18 cellular contexts compared by ENCODE assay signal in the genomic region with DNA sequence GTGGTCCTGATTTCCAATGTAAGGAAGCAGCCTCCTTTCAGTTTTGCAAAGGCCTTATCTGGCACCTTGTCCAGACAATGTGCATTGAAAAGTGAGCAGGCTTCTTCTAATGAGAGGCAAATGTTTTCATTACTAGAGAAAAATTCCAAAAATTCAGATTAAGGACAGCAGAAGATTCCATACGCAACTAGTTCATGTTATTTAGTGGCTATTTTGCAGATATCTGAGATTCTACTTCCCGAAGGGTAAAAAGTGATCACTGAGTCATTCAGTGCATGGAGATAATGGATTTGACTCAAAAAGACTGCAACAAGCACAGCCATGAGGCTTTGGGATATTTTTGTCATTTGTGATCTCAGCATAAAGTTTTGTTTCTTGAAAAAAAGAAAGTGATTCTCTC. TPM values are rescaled to one million over a fixed set of nuclear protein-coding genes. Genes with fewer than 3 reads are reported as not detected.
DNase-seq lines count a peak whose midpoint lies in the region; ATAC-seq and TF ChIP-seq lines count a peak whose summit lies in the region.
"Had no signal": no experiment of that assay in that cellular context is flagged by ENCODE, and none has a peak within 500 bp of the region (broad histone marks: within the 10 kb centered on the region; RNA-seq: fewer than 3 reads in every experiment).

No MANE protein-coding gene starts in this region.

- TF ChIP-seq CTCF in body of pancreas (IDR thresholded peaks at IDR 0.05) = no peak

- intact Hi-C loops in body of pancreas (cut with DNase I) = no loop called here

- ATAC-seq in body of pancreas (no peak), HG02884 (IDR thresholded peaks at IDR 0.05; ENCODE audit: unreplicated experiment) (no peak)
- ATAC-seq: Panc1; sciatic nerve; stimulated activated memory B cell treated with anti-CD40 and anti-IgM and Interleukin-4, amounts not matched to agents 10 μg/mL and 1 μg/mL and 100 μg/mL, for 72 hours had no signal

- H3K27me3 ChIP-seq in body of pancreas = no peaks in the 10 kb centered on the region

- no peak overlapping the region for H3K4me3 ChIP-seq in body of pancreas
- H3K4me3 ChIP-seq: left ventricle myocardium inferior had no signal

- H3K9me3 ChIP-seq in body of pancreas = no peaks in the 10 kb centered on the region
- H3K9me3 ChIP-seq: left ventricle myocardium inferior had no signal

- H3K9me3 Mint-ChIP-seq in activated CD4-positive, alpha-beta T cell treated with anti-CD3 and anti-CD28 coated beads, Interleukin-2, amount 10 ng/mL, durations not matched to agents 7 days and 5 days = no peaks in the 10 kb centered on the region
- H3K9me3 Mint-ChIP-seq: nephron progenitor cell; stimulated activated memory B cell treated with anti-CD40 and anti-IgM and Interleukin-4, amounts not matched to agents 10 μg/mL and 1 μg/mL and 100 μg/mL, for 72 hours; WTC11 had no signal

- peaks cover 42% of the 10 kb centered on the region for H3K4me1 ChIP-seq in body of pancreas

- POLR2A ChIA-PET in activated CD4-positive, alpha-beta T cell treated with anti-CD3 and anti-CD28 coated beads, Interleukin-2, amount 10 ng/mL, durations not matched to agents 7 days and 5 days (lab: Charles Lee) = no interaction called here

- no peak for TF ChIP-seq POLR2A in body of pancreas (IDR thresholded peaks at IDR 0.05)

- peak; percentile 64 for DNase-seq in GM03348 (ENCODE audit: low spot score)
- no peak for DNase-seq in body of pancreas
- peak; percentile 64 for DNase-seq in iris pigment epithelial cell (ENCODE audit: low read depth)
- DNase-seq in superior temporal gyrus (ENCODE audit: extremely low spot score) = peak; percentile 66
- DNase-seq in OCI-M2 (lab: John Stamatoyannopoulos, UW; ENCODE audit: unreplicated experiment) = no peak
- no peak for DNase-seq in activated CD4-positive, alpha-beta T cell treated with anti-CD3 and anti-CD28 coated beads, Interleukin-2, amount 10 ng/mL, durations not matched to agents 7 days and 5 days
- no peak for DNase-seq in NCI-H1930 (lab: John Stamatoyannopoulos, UW)
- DNase-seq: activated naive CD4-positive, alpha-beta T cell; cerebellar nuclear complex; left ventricle myocardium inferior; NCI-H1694 treated with DMSO at 0.1 percent for 48 hours; nephron progenitor cell had no signal

- no peaks in the 10 kb centered on the region for H3K36me3 ChIP-seq in body of pancreas (replicated peaks in 1 of 2; ENCODE audit: insufficient read depth in 1 of 2, low read depth in 2 of 2)
- H3K36me3 ChIP-seq: left ventricle myocardium inferior had no signal

- H3K36me3 Mint-ChIP-seq in activated CD4-positive, alpha-beta T cell treated with anti-CD3 and anti-CD28 coated beads, Interleukin-2, amount 10 ng/mL, durations not matched to agents 7 days and 5 days (ENCODE audit: low read depth) = no peaks in the 10 kb centered on the region
- H3K36me3 Mint-ChIP-seq: stimulated activated memory B cell treated with anti-CD40 and anti-IgM and Interleukin-4, amounts not matched to agents 10 μg/mL and 1 μg/mL and 100 μg/mL, for 72 hours; WTC11 had no signal

- no peaks in the 10 kb centered on the region for H3K4me1 Mint-ChIP-seq in activated CD4-positive, alpha-beta T cell treated with anti-CD3 and anti-CD28 coated beads, Interleukin-2, amount 10 ng/mL, durations not matched to agents 7 days and 5 days
- H3K4me1 Mint-ChIP-seq: stimulated activated memory B cell treated with anti-CD40 and anti-IgM and Interleukin-4, amounts not matched to agents 10 μg/mL and 1 μg/mL and 100 μg/mL, for 72 hours had no signal

- CTCF ChIA-PET in activated CD4-positive, alpha-beta T cell treated with anti-CD3 and anti-CD28 coated beads, Interleukin-2, amount 10 ng/mL, durations not matched to agents 7 days and 5 days (lab: Charles Lee) = interaction anchor here (1.2 kb wide), 1 partner anchor 10 kb away, joined by 3 read pairs; no protein-coding TSS in a partner anchor

- H3K27me3 Mint-ChIP-seq in activated CD4-positive, alpha-beta T cell treated with anti-CD3 and anti-CD28 coated beads, Interleukin-2, amount 10 ng/mL, durations not matched to agents 7 days and 5 days = peaks cover 2% of the 10 kb centered on the region

- H3K27ac ChIP-seq in body of pancreas = peak overlapping the region in 3 of 4 donors; percentile 11 to 81 (median 79)
- H3K27ac ChIP-seq: C4-2B, left ventricle myocardium inferior had no signal

- 76 to 86% methylated on average over 2 of the region's 2 CpGs for whole genome bisulfite sequencing in body of pancreas, 2 donors

- H3K27ac Mint-ChIP-seq in activated CD4-positive, alpha-beta T cell treated with anti-CD3 and anti-CD28 coated beads, Interleukin-2, amount 10 ng/mL, durations not matched to agents 7 days and 5 days = no peak overlapping the region
- H3K27ac Mint-ChIP-seq: stimulated activated memory B cell treated with anti-CD40 and anti-IgM and Interleukin-4, amounts not matched to agents 10 μg/mL and 1 μg/mL and 100 μg/mL, for 72 hours; WTC11 had no signal

- H3K4me3 Mint-ChIP-seq in activated CD4-positive, alpha-beta T cell treated with anti-CD3 and anti-CD28 coated beads, Interleukin-2, amount 10 ng/mL, durations not matched to agents 7 days and 5 days = no peak overlapping the region
- H3K4me3 Mint-ChIP-seq: nephron progenitor cell; stimulated activated memory B cell treated with anti-CD40 and anti-IgM and Interleukin-4, amounts not matched to agents 10 μg/mL and 1 μg/mL and 100 μg/mL, for 72 hours; WTC11 had no signal

RNA-seq across cellular contexts. Expression of gene METTL24, which starts 29.9 kb away (rescaled TPM):
- total RNA-seq in body of pancreas = 1 to 10 TPM; 2.3 to 4.0 TPM
- not detected for total RNA-seq in activated CD4-positive, alpha-beta T cell treated with anti-CD3 and anti-CD28 coated beads, Interleukin-2, amount 10 ng/mL, durations not matched to agents 7 days and 5 days

Comparison
In these comparisons a context has a peak if more than half of its experiments do, and no peak if none do; other contexts are left out.
1. DNase-seq: peak in GM03348 (single experiment), iris pigment epithelial cell (single experiment) and superior temporal gyrus (single experiment); none in body of pancreas (0 of 4), OCI-M2 (single experiment), activated CD4-positive, alpha-beta T cell treated with anti-CD3 and anti-CD28 coated beads, Interleukin-2, amount 10 ng/mL, durations not matched to agents 7 days and 5 days (single experiment) and NCI-H1930 (0 of 2).